8 cellular contexts compared by ENCODE assay signal in the genomic region with DNA sequence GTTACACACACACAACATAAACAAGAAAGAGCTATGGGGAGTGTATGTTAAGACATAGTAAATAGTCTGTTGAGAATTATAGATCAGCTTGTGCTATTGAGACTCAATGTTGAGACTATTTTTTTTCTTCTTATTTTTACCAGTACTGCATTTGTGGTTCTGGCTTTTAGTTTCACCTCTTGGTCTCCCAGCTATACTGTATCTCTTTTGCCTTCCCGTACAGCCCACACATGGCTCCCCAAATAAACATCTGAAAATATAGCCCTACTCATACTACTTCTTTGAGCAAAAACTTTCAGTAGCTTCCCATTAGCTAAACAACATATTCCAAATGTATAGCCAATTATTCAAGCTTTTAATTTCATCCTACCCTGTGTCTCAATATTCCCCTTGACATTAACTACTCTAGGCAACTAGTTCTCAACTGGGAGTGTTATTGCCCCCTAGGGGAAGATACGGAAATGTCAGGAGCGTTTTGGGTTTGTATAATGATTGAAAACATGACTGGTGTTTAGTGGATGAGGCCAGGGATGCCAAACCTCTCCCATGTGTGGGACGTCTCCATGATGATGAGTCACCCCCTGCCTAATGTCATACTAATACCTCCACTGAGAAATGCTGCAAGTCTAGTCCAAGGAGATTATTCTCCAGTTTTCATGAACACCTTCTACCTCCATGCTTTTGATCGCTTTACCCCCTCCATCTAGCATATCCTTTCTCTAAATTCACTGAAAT. TPM values are rescaled to one million over a fixed set of nuclear protein-coding genes. Genes with fewer than 3 reads are reported as not detected.
DNase-seq lines count a peak whose midpoint lies in the region; ATAC-seq and TF ChIP-seq lines count a peak whose summit lies in the region.

No MANE protein-coding gene starts in this region.

- no peak overlapping the region for H3K27ac ChIP-seq in cardiac muscle cell

- no peaks in the 10 kb centered on the region for H3K4me1 ChIP-seq in cardiac muscle cell (ENCODE audit: low read depth)

- H3K4me3 ChIP-seq in cardiac muscle cell (no peak overlapping the region), fibroblast of villous mesenchyme (ENCODE audit: low read depth, low read length) (no peak overlapping the region)

- intact Hi-C loops in cardiac septum (cut with DNase I) = loop anchor here (5.0 to 10.0 kb wide), 2 partner anchors 91 to 328 kb away; no protein-coding TSS in a partner anchor

- H3K9me3 ChIP-seq in cardiac muscle cell (ENCODE audit: low read depth) = no peaks in the 10 kb centered on the region

- H3K27me3 ChIP-seq in cardiac muscle cell = peaks cover 17% of the 10 kb centered on the region

- H3K36me3 ChIP-seq in cardiac muscle cell = no peaks in the 10 kb centered on the region

- ATAC-seq in GM21723 (IDR thresholded peaks at IDR 0.05; ENCODE audit: unreplicated experiment) (peak; percentile 86), SK-N-SH treated with all-trans-retinoic acid at 6 μM for 48 hours (peak; percentile 96)

- DNase-seq in cardiac muscle cell (ENCODE audit: low read depth in 1 of 2, low spot score in 1 of 2) (peak; percentile 53 to 66), cardiac septum (ENCODE audit: low spot score) (no peak), HuH-7 (ENCODE audit: low spot score) (peak; percentile 26), fibroblast of villous mesenchyme (ENCODE audit: low read depth) (peak; percentile 53), pulmonary artery endothelial cell (ENCODE audit: low read depth, low spot score) (peak; percentile 1), NCI-H2029 (lab: John Stamatoyannopoulos, UW) (no peak)

- TF ChIP-seq CTCF in cardiac muscle cell (IDR thresholded peaks at IDR 0.05; ENCODE audit: low read depth, low read length) = peak; percentile 83
- TF ChIP-seq CTCF in fibroblast of villous mesenchyme (IDR thresholded peaks at IDR 0.05; ENCODE audit: insufficient read depth, low read depth, low read length) = peak; percentile 85

TF ChIP-seq in SK-N-SH treated with all-trans-retinoic acid at 6 μM for 48 hours, 23 proteins besides CTCF, POLR2A, EP300 and RAD21:
- TF ChIP-seq, protein P1, sequence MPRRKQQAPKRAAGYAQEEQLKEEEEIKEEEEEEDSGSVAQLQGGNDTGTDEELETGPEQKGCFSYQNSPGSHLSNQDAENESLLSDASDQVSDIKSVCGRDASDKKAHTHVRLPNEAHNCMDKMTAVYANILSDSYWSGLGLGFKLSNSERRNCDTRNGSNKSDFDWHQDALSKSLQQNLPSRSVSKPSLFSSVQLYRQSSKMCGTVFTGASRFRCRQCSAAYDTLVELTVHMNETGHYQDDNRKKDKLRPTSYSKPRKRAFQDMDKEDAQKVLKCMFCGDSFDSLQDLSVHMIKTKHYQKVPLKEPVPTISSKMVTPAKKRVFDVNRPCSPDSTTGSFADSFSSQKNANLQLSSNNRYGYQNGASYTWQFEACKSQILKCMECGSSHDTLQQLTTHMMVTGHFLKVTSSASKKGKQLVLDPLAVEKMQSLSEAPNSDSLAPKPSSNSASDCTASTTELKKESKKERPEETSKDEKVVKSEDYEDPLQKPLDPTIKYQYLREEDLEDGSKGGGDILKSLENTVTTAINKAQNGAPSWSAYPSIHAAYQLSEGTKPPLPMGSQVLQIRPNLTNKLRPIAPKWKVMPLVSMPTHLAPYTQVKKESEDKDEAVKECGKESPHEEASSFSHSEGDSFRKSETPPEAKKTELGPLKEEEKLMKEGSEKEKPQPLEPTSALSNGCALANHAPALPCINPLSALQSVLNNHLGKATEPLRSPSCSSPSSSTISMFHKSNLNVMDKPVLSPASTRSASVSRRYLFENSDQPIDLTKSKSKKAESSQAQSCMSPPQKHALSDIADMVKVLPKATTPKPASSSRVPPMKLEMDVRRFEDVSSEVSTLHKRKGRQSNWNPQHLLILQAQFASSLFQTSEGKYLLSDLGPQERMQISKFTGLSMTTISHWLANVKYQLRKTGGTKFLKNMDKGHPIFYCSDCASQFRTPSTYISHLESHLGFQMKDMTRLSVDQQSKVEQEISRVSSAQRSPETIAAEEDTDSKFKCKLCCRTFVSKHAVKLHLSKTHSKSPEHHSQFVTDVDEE (CRISPR knock-in tag; IDR thresholded peaks at IDR 0.05) = no peak
- TF ChIP-seq ZC3H10 (CRISPR knock-in tag; IDR thresholded peaks at IDR 0.05) = no peak
- TF ChIP-seq TOX (CRISPR knock-in tag; IDR thresholded peaks at IDR 0.05; ENCODE audit: borderline replicate concordance) = no peak; the same call in 1 of the 2 replicates
- TF ChIP-seq ZFP3 (CRISPR knock-in tag; IDR thresholded peaks at IDR 0.05) = no peak
- no peak for TF ChIP-seq ZNF70 (CRISPR knock-in tag; IDR thresholded peaks at IDR 0.05)
- TF ChIP-seq GLIS3 (CRISPR knock-in tag; IDR thresholded peaks at IDR 0.05) = no peak
- TF ChIP-seq, protein P2, sequence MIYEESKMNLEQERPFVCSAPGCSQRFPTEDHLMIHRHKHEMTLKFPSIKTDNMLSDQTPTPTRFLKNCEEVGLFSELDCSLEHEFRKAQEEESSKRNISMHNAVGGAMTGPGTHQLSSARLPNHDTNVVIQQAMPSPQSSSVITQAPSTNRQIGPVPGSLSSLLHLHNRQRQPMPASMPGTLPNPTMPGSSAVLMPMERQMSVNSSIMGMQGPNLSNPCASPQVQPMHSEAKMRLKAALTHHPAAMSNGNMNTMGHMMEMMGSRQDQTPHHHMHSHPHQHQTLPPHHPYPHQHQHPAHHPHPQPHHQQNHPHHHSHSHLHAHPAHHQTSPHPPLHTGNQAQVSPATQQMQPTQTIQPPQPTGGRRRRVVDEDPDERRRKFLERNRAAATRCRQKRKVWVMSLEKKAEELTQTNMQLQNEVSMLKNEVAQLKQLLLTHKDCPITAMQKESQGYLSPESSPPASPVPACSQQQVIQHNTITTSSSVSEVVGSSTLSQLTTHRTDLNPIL (CRISPR knock-in tag; IDR thresholded peaks at IDR 0.05; ENCODE audit: low read depth) = no peak
- no peak for TF ChIP-seq POU6F1 (CRISPR knock-in tag; IDR thresholded peaks at IDR 0.05; ENCODE audit: borderline replicate concordance, low read depth)
- TF ChIP-seq ZNF8 (CRISPR knock-in tag; IDR thresholded peaks at IDR 0.05) = no peak
- TF ChIP-seq ZNF565 (CRISPR knock-in tag; conservative IDR thresholded peaks at IDR 0.05; ENCODE audit: low read depth) = no peak
- no peak for TF ChIP-seq PATZ1 (CRISPR knock-in tag; IDR thresholded peaks at IDR 0.05; ENCODE audit: borderline replicate concordance)
- no peak for TF ChIP-seq CSDC2 (CRISPR knock-in tag; IDR thresholded peaks at IDR 0.05)
- TF ChIP-seq ARNTL (CRISPR knock-in tag; IDR thresholded peaks at IDR 0.05; ENCODE audit: borderline replicate concordance, low read depth) = no peak
- TF ChIP-seq TCF4 (CRISPR knock-in tag; IDR thresholded peaks at IDR 0.05; ENCODE audit: borderline replicate concordance) = no peak
- no peak for TF ChIP-seq ESRRG (CRISPR knock-in tag; IDR thresholded peaks at IDR 0.05)

RNA-seq across cellular contexts. Expression of gene RPE65, which starts 6.8 kb away (rescaled TPM):
- total RNA-seq in cardiac muscle cell (0.51 and 0.95 TPM in 2 replicates), cardiac septum (0.13 TPM), fibroblast of villous mesenchyme (not detected in 2 replicates), pulmonary artery endothelial cell (not detected in 2 replicates)
- 0.67 TPM in 1 of 2 replicates, not detected in the other for polyA plus RNA-seq in cardiac muscle cell

RNA-seq across cellular contexts. Expression of gene DEPDC1, which starts 53.9 kb away (rescaled TPM):
- 2.3 and 37.6 TPM in 2 replicates for total RNA-seq in cardiac muscle cell
- 4.9 and 29.8 TPM in 2 replicates for polyA plus RNA-seq in cardiac muscle cell
- 0.19 TPM for total RNA-seq in cardiac septum
- total RNA-seq in fibroblast of villous mesenchyme = 12.6 and 30.2 TPM in 2 replicates
- 15.7 and 49.6 TPM in 2 replicates for total RNA-seq in pulmonary artery endothelial cell

Comparison
In these comparisons a context has a peak if more than half of its experiments do, and no peak if none do; other contexts are left out.
1. DNase-seq: peak in cardiac muscle cell (2 of 2), HuH-7 (single experiment), fibroblast of villous mesenchyme (single experiment) and pulmonary artery endothelial cell (single experiment); none in cardiac septum (single experiment) and NCI-H2029 (single experiment).